Comparison of ENCODE assay signal across 17 cellular contexts in the genomic region with DNA sequence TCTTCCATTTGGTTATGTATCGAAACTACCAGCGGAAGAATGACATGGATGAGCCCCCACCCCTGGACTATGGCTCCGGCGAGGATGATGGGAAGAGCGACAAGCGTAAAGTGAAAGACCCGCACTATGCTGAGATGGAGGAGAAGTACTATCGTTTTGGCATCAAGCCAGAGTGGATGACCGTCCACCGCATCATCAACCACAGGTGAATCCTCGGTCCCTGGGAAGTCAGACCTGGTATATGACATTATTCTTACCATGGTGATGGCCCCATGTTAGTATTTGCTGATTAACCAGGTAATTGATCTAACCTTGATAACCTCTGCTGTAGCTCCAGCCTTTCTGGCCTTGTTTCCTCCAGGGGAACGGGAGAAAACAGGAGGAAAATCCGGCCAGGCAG. TPM values are rescaled to one million over a fixed set of nuclear protein-coding genes. Genes with fewer than 3 reads are reported as not detected.
A peak's percentile ranks its signal among the peaks of the same experiment; 100 is the strongest.
DNase-seq lines count a peak whose midpoint lies in the region; ATAC-seq and TF ChIP-seq lines count a peak whose summit lies in the region.
"Had no signal": no experiment of that assay in that cellular context is flagged by ENCODE, and none has a peak within 500 bp of the region (broad histone marks: within the 10 kb centered on the region; RNA-seq: fewer than 3 reads in every experiment).

No MANE protein-coding gene starts in this region.

- in situ Hi-C loops in brain microvascular endothelial cell (cut with HindIII; ENCODE audit: low pct_ligation_motif_present, low sequenced_read_pairs): no loop called here

- no peak for TF ChIP-seq CTCF in brain microvascular endothelial cell (IDR thresholded peaks at IDR 0.05; ENCODE audit: low read depth, low read length, missing control alignments)

- H3K27me3 ChIP-seq in brain microvascular endothelial cell (replicated peaks): no peaks in the 10 kb centered on the region
- H3K27me3 ChIP-seq: esophagus muscularis mucosa, left lung, neutrophil had no signal

- no peak for DNase-seq in activated naive CD4-positive, alpha-beta T cell treated with Interleukin-2 at 50 U/mL for 16 hours
- peak; percentile 56 for DNase-seq in kidney tubule cell (ENCODE audit: low spot score)
- no peak for DNase-seq in brain microvascular endothelial cell
- no peak for DNase-seq in GF-D8 (lab: John Stamatoyannopoulos, UW)
- DNase-seq: activated CD4-positive, alpha-beta T cell treated with anti-CD3 and anti-CD28 coated beads for 1 hour; left lung; NCI-H774; T-helper 9 cell had no signal

- no peak overlapping the region for H3K27ac ChIP-seq in brain microvascular endothelial cell
- H3K27ac ChIP-seq: esophagus muscularis mucosa, left lung, neutrophil, SK-N-MC had no signal

- no peaks in the 10 kb centered on the region for H3K9me3 Mint-ChIP-seq in activated naive CD4-positive, alpha-beta T cell treated with anti-CD3 and anti-CD28 coated beads, Interleukin-2, amount 50 U/mL, for 24 hours
- no peaks in the 10 kb centered on the region for H3K9me3 Mint-ChIP-seq in activated T-helper 17 cell treated with anti-CD3 and anti-CD28 coated beads, Interleukin-2, amount 50 U/mL, for 72 hours
- H3K9me3 Mint-ChIP-seq: IgD-negative memory B cell had no signal

- no peaks in the 10 kb centered on the region for H3K27me3 Mint-ChIP-seq in activated naive CD4-positive, alpha-beta T cell treated with anti-CD3 and anti-CD28 coated beads, Interleukin-2, amount 50 U/mL, for 24 hours
- H3K27me3 Mint-ChIP-seq in activated T-helper 17 cell treated with anti-CD3 and anti-CD28 coated beads, Interleukin-2, amount 50 U/mL, for 72 hours: no peaks in the 10 kb centered on the region
- H3K27me3 Mint-ChIP-seq: IgD-negative memory B cell had no signal

- peaks cover 28% of the 10 kb centered on the region for H3K36me3 Mint-ChIP-seq in activated naive CD4-positive, alpha-beta T cell treated with anti-CD3 and anti-CD28 coated beads, Interleukin-2, amount 50 U/mL, for 24 hours
- H3K36me3 Mint-ChIP-seq in activated T-helper 17 cell treated with anti-CD3 and anti-CD28 coated beads, Interleukin-2, amount 50 U/mL, for 72 hours (ENCODE audit: low read depth): no peaks in the 10 kb centered on the region

- H3K27ac Mint-ChIP-seq in activated naive CD4-positive, alpha-beta T cell treated with anti-CD3 and anti-CD28 coated beads, Interleukin-2, amount 50 U/mL, for 24 hours: peak overlapping the region; percentile 51
- peak overlapping the region; percentile 83 for H3K27ac Mint-ChIP-seq in activated T-helper 17 cell treated with anti-CD3 and anti-CD28 coated beads, Interleukin-2, amount 50 U/mL, for 72 hours
- H3K27ac Mint-ChIP-seq: IgD-negative memory B cell had no signal

- H3K4me3 ChIP-seq in brain microvascular endothelial cell (ENCODE audit: low read depth, low read length): no peak overlapping the region
- H3K4me3 ChIP-seq: esophagus muscularis mucosa, left lung, mucosa of descending colon, SK-N-MC, smooth muscle cell had no signal

- peak; percentile 50 for ATAC-seq in activated T-helper 17 cell treated with anti-CD3 and anti-CD28 coated beads, Interleukin-2, amount 50 U/mL, for 72 hours (replicated peaks)
- ATAC-seq in GM18858 (IDR thresholded peaks at IDR 0.05; ENCODE audit: unreplicated experiment): no peak

- H3K4me1 Mint-ChIP-seq in activated naive CD4-positive, alpha-beta T cell treated with anti-CD3 and anti-CD28 coated beads, Interleukin-2, amount 50 U/mL, for 24 hours: peaks cover 16% of the 10 kb centered on the region
- peaks cover 22% of the 10 kb centered on the region for H3K4me1 Mint-ChIP-seq in activated T-helper 17 cell treated with anti-CD3 and anti-CD28 coated beads, Interleukin-2, amount 50 U/mL, for 72 hours
- H3K4me1 Mint-ChIP-seq: IgD-negative memory B cell had no signal

- H3K4me3 Mint-ChIP-seq in activated naive CD4-positive, alpha-beta T cell treated with anti-CD3 and anti-CD28 coated beads, Interleukin-2, amount 50 U/mL, for 24 hours: no peak overlapping the region
- H3K4me3 Mint-ChIP-seq in activated T-helper 17 cell treated with anti-CD3 and anti-CD28 coated beads, Interleukin-2, amount 50 U/mL, for 72 hours: peak overlapping the region; percentile 50
- H3K4me3 Mint-ChIP-seq: IgD-negative memory B cell had no signal

- H3K36me3 ChIP-seq in brain microvascular endothelial cell (replicated peaks): peaks cover 83% of the 10 kb centered on the region

RNA-seq across cellular contexts. Expression of a gene that starts 8.5 kb away (rescaled TPM):
- 100 to 1,000 TPM; 154 to 217 TPM for total RNA-seq in activated T-helper 17 cell treated with anti-CD3 and anti-CD28 coated beads, Interleukin-2, amount 50 U/mL, for 72 hours

RNA-seq across cellular contexts. Expression of a gene that starts 19.0 kb away (rescaled TPM):
- 10 to 100 TPM in 1 of 2 donors, 1 to 10 TPM in 1; 2.4 to 11.7 TPM for total RNA-seq in activated T-helper 17 cell treated with anti-CD3 and anti-CD28 coated beads, Interleukin-2, amount 50 U/mL, for 72 hours

RNA-seq across cellular contexts. Expression of a gene that starts 32.6 kb away (rescaled TPM):
- 10 to 100 TPM in 1 of 2 donors, 1 to 10 TPM in 1; 8.6 to 11.9 TPM for total RNA-seq in activated T-helper 17 cell treated with anti-CD3 and anti-CD28 coated beads, Interleukin-2, amount 50 U/mL, for 72 hours

RNA-seq across cellular contexts. Expression of a gene that starts 34.7 kb away (rescaled TPM):
- 100 to 1,000 TPM; 179 to 180 TPM for total RNA-seq in activated T-helper 17 cell treated with anti-CD3 and anti-CD28 coated beads, Interleukin-2, amount 50 U/mL, for 72 hours

RNA-seq across cellular contexts. Expression of a gene that starts 34.9 kb away (rescaled TPM):
- 100 to 1,000 TPM in 1 of 2 donors, 10 to 100 TPM in 1; 74.0 to 152 TPM for total RNA-seq in activated T-helper 17 cell treated with anti-CD3 and anti-CD28 coated beads, Interleukin-2, amount 50 U/mL, for 72 hours
